In genomic region chr1:111139234-111139955, GRCh38 we compare ENCODE assay signal across 8 cellular contexts. TPM values are rescaled to one million over a fixed set of nuclear protein-coding genes. Genes with fewer than 3 reads are reported as not detected.
DNase-seq lines count a peak whose midpoint lies in the region; ATAC-seq and TF ChIP-seq lines count a peak whose summit lies in the region.

No MANE protein-coding gene starts in this region.

- peak overlapping the region; percentile 91 for H3K27ac Mint-ChIP-seq in activated naive CD4-positive, alpha-beta T cell treated with anti-CD3 and anti-CD28 coated beads for 36 hours
- peak overlapping the region; percentile 94 to 96 for H3K27ac Mint-ChIP-seq in effector memory CD8-positive, alpha-beta T cell
- H3K27ac Mint-ChIP-seq in memory B cell = peak overlapping the region; percentile 91

- TF ChIP-seq CTCF in WERI-Rb-1 (IDR thresholded peaks at IDR 0.05; ENCODE audit: low read depth, low read length) = no peak

- ATAC-seq in HG02970 (IDR thresholded peaks at IDR 0.05; ENCODE audit: low FRiP score, unreplicated experiment) (peak; percentile 49), memory B cell (ENCODE audit: low read depth) (peak; percentile 58)
- ATAC-seq in effector memory CD8-positive, alpha-beta T cell (replicated peaks) = peak; percentile 69

- peak; percentile 59 for DNase-seq in activated naive CD4-positive, alpha-beta T cell treated with anti-CD3 and anti-CD28 coated beads for 36 hours
- no peak for DNase-seq in activated naive CD4-positive, alpha-beta T cell treated with Interleukin-2 at 50 U/mL for 16 hours
- DNase-seq in NCI-H2081 treated with DMSO at 0.1 percent for 48 hours (lab: John Stamatoyannopoulos, UW) (peak; percentile 26), WERI-Rb-1 (peak; percentile 37), memory B cell (ENCODE audit: low spot score in 2 of 2) (peak in 1 of 2 donors; percentile 37)
- DNase-seq in effector memory CD8-positive, alpha-beta T cell = peak in 1 of 3 experiments; percentile 50
- peak; percentile 27 to 42 for DNase-seq in stimulated activated CD8-positive, alpha-beta memory T cell treated with anti-CD3 and anti-CD28 coated beads, Interleukin-2, amount 100 ng/mL, for 1 hour (ENCODE audit: low read depth in 2 of 2)

- no peaks in the 10 kb centered on the region for H3K9me3 Mint-ChIP-seq in activated naive CD4-positive, alpha-beta T cell treated with anti-CD3 and anti-CD28 coated beads for 36 hours
- H3K9me3 Mint-ChIP-seq in effector memory CD8-positive, alpha-beta T cell = no peaks in the 10 kb centered on the region
- no peaks in the 10 kb centered on the region for H3K9me3 Mint-ChIP-seq in memory B cell

- peak overlapping the region; percentile 94 for H3K4me3 Mint-ChIP-seq in activated naive CD4-positive, alpha-beta T cell treated with anti-CD3 and anti-CD28 coated beads for 36 hours
- H3K4me3 Mint-ChIP-seq in effector memory CD8-positive, alpha-beta T cell = peak overlapping the region; percentile 90 to 94
- peak overlapping the region; percentile 98 for H3K4me3 Mint-ChIP-seq in memory B cell

- peaks cover 25% of the 10 kb centered on the region for H3K36me3 ChIP-seq in WERI-Rb-1

- peak overlapping the region; percentile 86 for H3K4me3 ChIP-seq in WERI-Rb-1 (ENCODE audit: low read depth, low read length)

- H3K9me3 ChIP-seq in WERI-Rb-1 (ENCODE audit: severe bottlenecking) = no peaks in the 10 kb centered on the region

- no peaks in the 10 kb centered on the region for H3K27me3 Mint-ChIP-seq in activated naive CD4-positive, alpha-beta T cell treated with anti-CD3 and anti-CD28 coated beads for 36 hours (ENCODE audit: low read depth)
- H3K27me3 Mint-ChIP-seq in effector memory CD8-positive, alpha-beta T cell = no peaks in the 10 kb centered on the region
- no peaks in the 10 kb centered on the region for H3K27me3 Mint-ChIP-seq in memory B cell

- CTCF ChIA-PET in activated naive CD4-positive, alpha-beta T cell treated with anti-CD3 and anti-CD28 coated beads for 36 hours (lab: Charles Lee) = interaction anchor here (0.8 to 1.5 kb wide), 6 partner anchors 36 to 109 kb away, joined by 3 to 7 read pairs (median 3); no protein-coding TSS in a partner anchor

- intact Hi-C loops in activated naive CD4-positive, alpha-beta T cell treated with anti-CD3 and anti-CD28 coated beads for 36 hours (cut with micrococcal nuclease) = loop anchor here (2.0 to 5.0 kb wide), 2 partner anchors 83 to 177 kb away; partner anchors contain the start of gene LRIF1

- H3K36me3 Mint-ChIP-seq in activated naive CD4-positive, alpha-beta T cell treated with anti-CD3 and anti-CD28 coated beads for 36 hours (ENCODE audit: low read depth) = peaks cover 16% of the 10 kb centered on the region
- H3K36me3 Mint-ChIP-seq in effector memory CD8-positive, alpha-beta T cell (ENCODE audit: insufficient read depth) = peaks cover 26% of the 10 kb centered on the region
- H3K36me3 Mint-ChIP-seq in memory B cell = peaks cover 22% of the 10 kb centered on the region

- no peaks in the 10 kb centered on the region for H3K27me3 ChIP-seq in WERI-Rb-1 (ENCODE audit: insufficient read depth, low read depth, severe bottlenecking)

- peak overlapping the region; percentile 93 for H3K27ac ChIP-seq in WERI-Rb-1

- H3K4me1 Mint-ChIP-seq in activated naive CD4-positive, alpha-beta T cell treated with anti-CD3 and anti-CD28 coated beads for 36 hours (ENCODE audit: low read depth) = peaks cover 51% of the 10 kb centered on the region
- peaks cover 27 to 46% of the 10 kb centered on the region in 2 donors for H3K4me1 Mint-ChIP-seq in effector memory CD8-positive, alpha-beta T cell (ENCODE audit: low read depth in 2 of 2)
- peaks cover 36% of the 10 kb centered on the region for H3K4me1 Mint-ChIP-seq in memory B cell

RNA-seq across cellular contexts. Expression of gene DRAM2, which starts 0.5 kb away (rescaled TPM):
- total RNA-seq in activated naive CD4-positive, alpha-beta T cell treated with anti-CD3 and anti-CD28 coated beads for 36 hours = 10 to 100 TPM; 27.7 to 31.1 TPM

RNA-seq across cellular contexts. Expression of gene CEPT1, which starts 0.6 kb away (rescaled TPM):
- total RNA-seq in activated naive CD4-positive, alpha-beta T cell treated with anti-CD3 and anti-CD28 coated beads for 36 hours = 10 to 100 TPM; 29.0 to 30.3 TPM
